19 cellular contexts compared by ENCODE assay signal in genomic region chr9:125959980-125960619, GRCh38.
"Had no signal": no experiment of that assay in that cellular context is flagged by ENCODE, and none has a peak within 500 bp of the region (broad histone marks: within the 10 kb centered on the region; RNA-seq: fewer than 3 reads in every experiment).

No MANE protein-coding gene starts in this region.

- H3K4me3 ChIP-seq: body of pancreas, gastroesophageal sphincter, hepatocyte, lung, mucosa of descending colon, psoas muscle, sigmoid colon, upper lobe of left lung had no signal

- H3K4me2 ChIP-seq: hepatocyte had no signal

- DNase-seq: activated CD4-positive, alpha-beta T cell treated with anti-CD3 and anti-CD28 coated beads, Interleukin-2, amount 10 ng/mL, durations not matched to agents 7 days and 5 days; activated CD4-positive, CD25-positive, alpha-beta regulatory T cell; activated CD8-positive, alpha-beta memory T cell treated with anti-CD3 and anti-CD28 coated beads for 24 hours; activated naive CD4-positive, alpha-beta T cell treated with anti-CD3 and anti-CD28 coated beads for 36 hours; activated T-cell treated with anti-CD3 and anti-CD28 coated beads for 4 hours; body of pancreas; mucosa of descending colon; natural killer cell; psoas muscle; sigmoid colon; stimulated activated CD4-positive, alpha-beta T cell treated with anti-CD3 and anti-CD28 coated beads, Interleukin-12 subunit alpha, Interleukin-12 subunit beta, amount 100 ng/mL, for 4 hours; stimulated activated CD4-positive, alpha-beta T cell treated with anti-CD3 and anti-CD28 coated beads, Interleukin-2, amount 100 ng/mL, for 48 hours; stimulated activated naive CD4-positive, alpha-beta T cell treated with Interleukin-2 at 50 U/mL for 16 hours; T-helper 2 cell; upper lobe of left lung had no signal

- H3K27ac ChIP-seq: body of pancreas, gastroesophageal sphincter, hepatocyte, psoas muscle, sigmoid colon, upper lobe of left lung had no signal

- ATAC-seq: activated T-helper 17 cell treated with anti-CD3 and anti-CD28 coated beads, Interleukin-2, amount 50 U/mL, for 72 hours; body of pancreas; gastroesophageal sphincter; mucosa of descending colon; natural killer cell; psoas muscle had no signal

- H3K27me3 ChIP-seq: body of pancreas, gastroesophageal sphincter, hepatocyte, sigmoid colon, upper lobe of left lung had no signal

- H3K4me1 ChIP-seq: body of pancreas, psoas muscle, upper lobe of left lung had no signal

- H3K79me2 ChIP-seq: hepatocyte had no signal

- H3K9me3 ChIP-seq: body of pancreas, gastroesophageal sphincter, mucosa of descending colon, psoas muscle, sigmoid colon, upper lobe of left lung had no signal
